In genomic region chr7:38349869-38350583, GRCh38 we compare ENCODE assay signal across 8 cellular contexts.
DNase-seq lines count a peak whose midpoint lies in the region; ATAC-seq and TF ChIP-seq lines count a peak whose summit lies in the region.
"Not testable (repeated sequence)": the region's sequence is repeated elsewhere in the genome, so short reads cannot be mapped to it uniquely, and the experiment has no call there.

No MANE protein-coding gene starts in this region.

- no CpG with 5 or more reads among the region's 6 CpGs for WGBS in H9 (ENCODE audit: extremely low coverage, insufficient read length, low lambda C conversion rate)

- not testable (repeated sequence) for H2BK12ac ChIP-seq in H9 (ENCODE audit: insufficient read length, low read depth, low read length)

- H3K27ac ChIP-seq in H9 (ENCODE audit: insufficient read length, low read depth, low read length); RWPE2 (ENCODE audit: poor library complexity, severe bottlenecking): not testable (repeated sequence)

- not testable (repeated sequence) for H3K18ac ChIP-seq in H9 (ENCODE audit: insufficient read length, low read depth, low read length)

- H3K4ac ChIP-seq in H9 (ENCODE audit: low read depth, low read length): not testable (repeated sequence)

- not testable (repeated sequence) for H2BK15ac ChIP-seq in H9 (ENCODE audit: low read depth, low read length)

- H3K14ac ChIP-seq in H9 (ENCODE audit: insufficient read depth, low read length): not testable (repeated sequence)

- not testable (repeated sequence) for H3K27me3 Mint-ChIP-seq in H9 (ENCODE audit: low read depth); activated T-helper 1 cell treated with anti-CD3 and anti-CD28 coated beads, Interleukin-12 subunit alpha, Interleukin-12 subunit beta, Interleukin-2, Interleukin-4 antibody, amounts not matched to agents 30 ng/mL and 10 ng/mL and 1 ng/mL, durations not matched to agents 14 hours and 24 hours and 36 hours (ENCODE audit: insufficient read depth); progenitor cell of endocrine pancreas

- not testable (repeated sequence) for H3T11ph ChIP-seq in H9 (ENCODE audit: low read length)

- H3K9me3 Mint-ChIP-seq in H9; activated T-helper 1 cell treated with anti-CD3 and anti-CD28 coated beads, Interleukin-12 subunit alpha, Interleukin-12 subunit beta, Interleukin-2, Interleukin-4 antibody, amounts not matched to agents 30 ng/mL and 10 ng/mL and 1 ng/mL, durations not matched to agents 14 hours and 24 hours and 36 hours; progenitor cell of endocrine pancreas (ENCODE audit: low read depth): not testable (repeated sequence)

- H4K5ac ChIP-seq in H9 (ENCODE audit: insufficient read length, low read depth, low read length): not testable (repeated sequence)

- H3K27ac Mint-ChIP-seq in H9, progenitor cell of endocrine pancreas: not testable (repeated sequence)
- peak overlapping the region; percentile 89 for H3K27ac Mint-ChIP-seq in activated T-helper 1 cell treated with anti-CD3 and anti-CD28 coated beads, Interleukin-12 subunit alpha, Interleukin-12 subunit beta, Interleukin-2, Interleukin-4 antibody, amounts not matched to agents 30 ng/mL and 10 ng/mL and 1 ng/mL, durations not matched to agents 14 hours and 24 hours and 36 hours

- H2BK120ac ChIP-seq in H9 (ENCODE audit: low read depth, low read length, poor library complexity, severe bottlenecking): not testable (repeated sequence)

- intact Hi-C loops in activated T-helper 1 cell treated with anti-CD3 and anti-CD28 coated beads, Interleukin-12 subunit alpha, Interleukin-12 subunit beta, Interleukin-2, Interleukin-4 antibody, amounts not matched to agents 30 ng/mL and 10 ng/mL and 1 ng/mL, durations not matched to agents 14 hours and 24 hours and 36 hours (cut with micrococcal nuclease): not testable (repeated sequence)

- not testable (repeated sequence) for H3K9ac ChIP-seq in H9 (ENCODE audit: extremely low read depth, insufficient read length, low read length)

- H3K79me1 ChIP-seq in H9 (ENCODE audit: insufficient read depth, low read depth, low read length, poor library complexity, severe bottlenecking): not testable (repeated sequence)

- H3K4me2 ChIP-seq in H9 (ENCODE audit: insufficient read depth, insufficient read length, low read length): not testable (repeated sequence)

- not testable (repeated sequence) for H3K56ac ChIP-seq in H9 (ENCODE audit: insufficient read length, low read depth, low read length)

- not testable (repeated sequence) for H2AFZ ChIP-seq in H9 (ENCODE audit: low read length)

- H3K23ac ChIP-seq in H9 (ENCODE audit: insufficient read length, low read depth, low read length): not testable (repeated sequence)

- H3K4me3 ChIP-seq in BE2C (ENCODE audit: low read depth, low read length); RWPE2 (ENCODE audit: severe bottlenecking); fibroblast of the aortic adventitia (ENCODE audit: low read depth, low read length): not testable (repeated sequence)

- not testable (repeated sequence) for H4K8ac ChIP-seq in H9 (replicated peaks; ENCODE audit: insufficient read length, low read depth, low read length)

- H3K79me2 ChIP-seq in H9 (ENCODE audit: insufficient read depth, low read length): not testable (repeated sequence)

- H3K27me3 ChIP-seq in BE2C; H9 (ENCODE audit: insufficient read depth, low read length); RWPE2 (ENCODE audit: insufficient read depth, poor library complexity, severe bottlenecking): not testable (repeated sequence)

- not testable (repeated sequence) for H2AK5ac ChIP-seq in H9 (ENCODE audit: insufficient read length, low read length)

- H3K36me3 Mint-ChIP-seq in H9 (ENCODE audit: insufficient read depth in 1 of 3, low read depth in 3 of 3); activated T-helper 1 cell treated with anti-CD3 and anti-CD28 coated beads, Interleukin-12 subunit alpha, Interleukin-12 subunit beta, Interleukin-2, Interleukin-4 antibody, amounts not matched to agents 30 ng/mL and 10 ng/mL and 1 ng/mL, durations not matched to agents 14 hours and 24 hours and 36 hours (ENCODE audit: low read depth); progenitor cell of endocrine pancreas (ENCODE audit: insufficient read depth): not testable (repeated sequence)

- ATAC-seq in GM18519 (IDR thresholded peaks at IDR 0.05; ENCODE audit: low FRiP score, unreplicated experiment) (peak; percentile 65), HG03520 (IDR thresholded peaks at IDR 0.05; ENCODE audit: unreplicated experiment) (peak; percentile 74), RWPE2 (ENCODE audit: low read depth) (peak; percentile 40; the same call in 1 of the 3 replicates)

- H3K9me3 ChIP-seq in BE2C; H9 (ENCODE audit: control insufficient read depth, low read depth, low read length); RWPE2 (ENCODE audit: severe bottlenecking): not testable (repeated sequence)

- not testable (repeated sequence) for H3K36me3 ChIP-seq in BE2C; RWPE2 (ENCODE audit: low read depth)

- peaks cover 6 to 13% of the 10 kb centered on the region in 2 experiments; a peak in 3 of 4 replicates for H3K4me1 Mint-ChIP-seq in H9
- H3K4me1 Mint-ChIP-seq in activated T-helper 1 cell treated with anti-CD3 and anti-CD28 coated beads, Interleukin-12 subunit alpha, Interleukin-12 subunit beta, Interleukin-2, Interleukin-4 antibody, amounts not matched to agents 30 ng/mL and 10 ng/mL and 1 ng/mL, durations not matched to agents 14 hours and 24 hours and 36 hours (ENCODE audit: low read depth): peaks cover 28% of the 10 kb centered on the region
- H3K4me1 Mint-ChIP-seq in progenitor cell of endocrine pancreas (ENCODE audit: low read depth): not testable (repeated sequence)

- TF ChIP-seq CTCF in BE2C (IDR thresholded peaks at IDR 0.05; ENCODE audit: low read depth, low read length) (peak; percentile 27; the same call in 1 of the 2 replicates), H9 (conservative IDR thresholded peaks at IDR 0.05) (peak; percentile 59), fibroblast of the aortic adventitia (IDR thresholded peaks at IDR 0.05; ENCODE audit: insufficient read depth, low read length) (peak; percentile 23), progenitor cell of endocrine pancreas (IDR thresholded peaks at IDR 0.05; ENCODE audit: unreplicated experiment) (peak; percentile 39)
- not testable (repeated sequence) for TF ChIP-seq CTCF in RWPE2 (IDR thresholded peaks at IDR 0.05; ENCODE audit: poor library complexity, severe bottlenecking)

- H4K91ac ChIP-seq in H9 (ENCODE audit: insufficient read length, low read depth, low read length): not testable (repeated sequence)

- H2BK20ac ChIP-seq in H9 (ENCODE audit: low read depth, low read length, poor library complexity, severe bottlenecking): not testable (repeated sequence)

- H2BK5ac ChIP-seq in H9 (ENCODE audit: insufficient read length, low read length): not testable (repeated sequence)

- H3K4me1 ChIP-seq in BE2C; H9 (ENCODE audit: insufficient read depth, low read length); RWPE2 (ENCODE audit: insufficient read depth, poor library complexity, severe bottlenecking): not testable (repeated sequence)

- not testable (repeated sequence) for H3K23me2 ChIP-seq in H9 (ENCODE audit: insufficient read length, low read depth, low read length, poor library complexity, severe bottlenecking)

- DNase-seq in BE2C (peak; percentile 33), H9 (peak; percentile 81), fibroblast of the aortic adventitia (ENCODE audit: low read depth) (peak; percentile 13)
- DNase-seq in RWPE2 (ENCODE audit: low spot score); progenitor cell of endocrine pancreas (ENCODE audit: low spot score, unreplicated experiment): not testable (repeated sequence)
- peak; percentile 25 for DNase-seq in activated T-helper 1 cell treated with anti-CD3 and anti-CD28 coated beads, Interleukin-12 subunit alpha, Interleukin-12 subunit beta, Interleukin-2, Interleukin-4 antibody, amounts not matched to agents 30 ng/mL and 10 ng/mL and 1 ng/mL, durations not matched to agents 14 hours and 24 hours and 36 hours (ENCODE audit: low spot score)

- H3K4me3 Mint-ChIP-seq in H9; progenitor cell of endocrine pancreas (ENCODE audit: low read depth): not testable (repeated sequence)
- peak overlapping the region; percentile 89 for H3K4me3 Mint-ChIP-seq in activated T-helper 1 cell treated with anti-CD3 and anti-CD28 coated beads, Interleukin-12 subunit alpha, Interleukin-12 subunit beta, Interleukin-2, Interleukin-4 antibody, amounts not matched to agents 30 ng/mL and 10 ng/mL and 1 ng/mL, durations not matched to agents 14 hours and 24 hours and 36 hours

- H4K20me1 ChIP-seq in H9 (ENCODE audit: control insufficient read depth, insufficient read depth, insufficient read length): not testable (repeated sequence)
